ENCODE assay signal across 8 cellular contexts in genomic region chr4:81214518-81215218, GRCh38. TPM values are rescaled to one million over a fixed set of nuclear protein-coding genes. Genes with fewer than 3 reads are reported as not detected.
A peak's percentile ranks its signal among the peaks of the same experiment; 100 is the strongest.
DNase-seq lines count a peak whose midpoint lies in the region; ATAC-seq, FAIRE-seq and TF ChIP-seq lines count a peak whose summit lies in the region.

No MANE protein-coding gene starts in this region.

- peak overlapping the region; percentile 81 for H2AFZ ChIP-seq in H1 (ENCODE audit: low read length)

- no peak overlapping the region for H3K56ac ChIP-seq in H1 (replicated peaks; ENCODE audit: insufficient read length, low read depth, low read length)

- no peak overlapping the region for H3K27ac Mint-ChIP-seq in CD8-positive, alpha-beta T cell
- H3K27ac Mint-ChIP-seq in naive B cell, result no peak overlapping the region

- peaks cover 0 to 2% of the 10 kb centered on the region in 2 experiments for H4K20me1 ChIP-seq in H1 (replicated peaks in 1 of 2; ENCODE audit: control insufficient read depth in 1 of 2, insufficient read depth in 2 of 2, low read length in 2 of 2)

- peak overlapping the region; percentile 51 for H3K4me3 Mint-ChIP-seq in CD8-positive, alpha-beta T cell
- peak overlapping the region in 6 of 8 donors; percentile 25 to 77 (median 61) for H3K4me3 Mint-ChIP-seq in naive B cell

- H3K9me3 Mint-ChIP-seq in CD8-positive, alpha-beta T cell, result peaks cover 1% of the 10 kb centered on the region
- peaks cover 0 to 8% (median 0%) of the 10 kb centered on the region in 7 donors for H3K9me3 Mint-ChIP-seq in naive B cell

- peaks cover 13% of the 10 kb centered on the region for H3K4me1 Mint-ChIP-seq in CD8-positive, alpha-beta T cell (ENCODE audit: low read depth)
- peaks cover 9 to 19% (median 10%) of the 10 kb centered on the region in 3 donors for H3K4me1 Mint-ChIP-seq in naive B cell

- TF ChIP-seq POLR2A in H1 (IDR thresholded peaks at IDR 0.05; ENCODE audit: control extremely low read depth in 1 of 2, low read depth in 2 of 2, low read length in 2 of 2), result no peak

- no peak overlapping the region for H3K27ac ChIP-seq in CD8-positive, alpha-beta T cell (ENCODE audit: low read depth, low read length)
- no peak overlapping the region for H3K27ac ChIP-seq in H1 (ENCODE audit: low read depth, low read length)

- peak overlapping the region; percentile 96 for H3K4me2 ChIP-seq in H1 (ENCODE audit: insufficient read depth in 1 of 2, low read depth in 2 of 2, low read length in 2 of 2)

- H3K27me3 ChIP-seq in CD8-positive, alpha-beta T cell (ENCODE audit: insufficient read depth, low read length), result no peaks in the 10 kb centered on the region
- peaks cover 22 to 43% (median 39%) of the 10 kb centered on the region in 4 experiments for H3K27me3 ChIP-seq in H1 (replicated peaks in 1 of 4; ENCODE audit: control insufficient read depth in 3 of 4, extremely low read depth in 1 of 4, insufficient read depth in 3 of 4, low read length in 3 of 4)

- no peak overlapping the region for H2BK15ac ChIP-seq in H1 (ENCODE audit: low read length)

- H3K79me1 ChIP-seq in H1 (ENCODE audit: low read depth, low read length), result no peaks in the 10 kb centered on the region

- H4K8ac ChIP-seq in H1 (ENCODE audit: extremely low read depth, insufficient read depth, low read length), result peak overlapping the region; percentile 4; the same call in 1 of the 2 replicates

- no peak overlapping the region for H3K14ac ChIP-seq in H1 (ENCODE audit: insufficient read length)

- no peak overlapping the region for H4K5ac ChIP-seq in H1 (ENCODE audit: insufficient read length, low read depth, low read length)

- no peak for DNase-seq in CD8-positive, alpha-beta T cell
- DNase-seq in NCI-H1092 treated with DMSO at 0.1 percent for 48 hours (lab: John Stamatoyannopoulos, UW) (peak; percentile 59), H1 (ENCODE audit: low read depth in 1 of 2, low spot score in 2 of 2) (peak in 1 of 2 experiments; percentile 69), naive B cell (no peak), KG1 (lab: John Stamatoyannopoulos, UW) (no peak)

- H3K18ac ChIP-seq in H1 (ENCODE audit: extremely low read depth, low read length), result peak overlapping the region; percentile 71

- no peaks in the 10 kb centered on the region for H3K36me3 Mint-ChIP-seq in CD8-positive, alpha-beta T cell
- H3K36me3 Mint-ChIP-seq in naive B cell, result no peaks in the 10 kb centered on the region

- H3K4me1 ChIP-seq in CD8-positive, alpha-beta T cell (ENCODE audit: insufficient read depth, low read length), result no peaks in the 10 kb centered on the region
- peaks cover 0 to 3% (median 1%) of the 10 kb centered on the region in 4 experiments; a peak in 3 of 7 replicates for H3K4me1 ChIP-seq in H1 (replicated peaks in 1 of 4; ENCODE audit: control insufficient read depth in 3 of 4, insufficient read depth in 4 of 4, low read length in 3 of 4)

- no peak for ATAC-seq in CD8-positive, alpha-beta T cell
- ATAC-seq in naive B cell (ENCODE audit: low read depth in 2 of 2) (no peak), GM19328 (IDR thresholded peaks at IDR 0.05; ENCODE audit: unreplicated experiment) (no peak), GM21529 (IDR thresholded peaks at IDR 0.05; ENCODE audit: unreplicated experiment) (no peak), GM21825 (IDR thresholded peaks at IDR 0.05; ENCODE audit: unreplicated experiment) (no peak)

- TF ChIP-seq CTCF in CD8-positive, alpha-beta T cell (IDR thresholded peaks at IDR 0.05), result no peak
- TF ChIP-seq CTCF in H1 (IDR thresholded peaks at IDR 0.05; ENCODE audit: control extremely low read depth in 1 of 3, insufficient read depth in 1 of 3, low read depth in 1 of 3, low read length in 3 of 3), result no peak

- no peak overlapping the region for H3K4me3 ChIP-seq in CD8-positive, alpha-beta T cell (ENCODE audit: low read depth, low read length)
- H3K4me3 ChIP-seq in H1 (ENCODE audit: extremely low read depth in 1 of 4, insufficient read depth in 2 of 4, low read depth in 3 of 4, low read length in 4 of 4), result peak overlapping the region; percentile 52 to 67 (median 60)

- peak overlapping the region in 1 of 4 experiments; percentile 65; a peak in 1 of 7 replicates for H3K9ac ChIP-seq in H1 (replicated peaks in 1 of 4; ENCODE audit: extremely low read depth in 1 of 4, low read depth in 3 of 4, low read length in 3 of 4)

- no peaks in the 10 kb centered on the region for H3K9me3 ChIP-seq in CD8-positive, alpha-beta T cell (ENCODE audit: low read length)
- no peaks in the 10 kb centered on the region for H3K9me3 ChIP-seq in H1 (ENCODE audit: insufficient read depth in 2 of 2, low read depth in 1 of 2, low read length in 1 of 2)

- intact Hi-C loops in CD8-positive, alpha-beta T cell (cut with DNase I, micrococcal nuclease), result no loop called here

- 0 out of 2 replicates have a peak overlapping the region, but pooled peaks have one; percentile 93 for H2BK20ac ChIP-seq in H1 (ENCODE audit: low read length)

- no peak overlapping the region for H2BK120ac ChIP-seq in H1 (replicated peaks; ENCODE audit: low read depth, low read length)

- no peak overlapping the region for H3K4ac ChIP-seq in H1 (replicated peaks; ENCODE audit: insufficient read length, low read depth, low read length)

- CTCF ChIA-PET in CD8-positive, alpha-beta T cell (lab: Charles Lee), result no interaction called here
- CTCF ChIA-PET in H1 (lab: Charles Lee; ENCODE audit: partially characterized antibody), result interaction anchor here (2.1 to 4.0 kb wide), 2 partner anchors 46 to 144 kb away, joined by 7 to 13 read pairs; no protein-coding TSS in a partner anchor

- no peak overlapping the region for H2AK5ac ChIP-seq in H1 (ENCODE audit: low read depth, low read length)

- POLR2A ChIA-PET in CD8-positive, alpha-beta T cell (lab: Charles Lee), result no interaction called here
- POLR2A ChIA-PET in H1 (lab: Charles Lee; ENCODE audit: partially characterized antibody), result interaction anchor here (1.5 kb wide), 1 partner anchor 61 kb away, joined by 7 read pairs; no protein-coding TSS in a partner anchor

- peaks cover 43% of the 10 kb centered on the region for H3K27me3 Mint-ChIP-seq in CD8-positive, alpha-beta T cell (ENCODE audit: low read depth)
- peaks cover 25 to 40% (median 35%) of the 10 kb centered on the region in 3 donors for H3K27me3 Mint-ChIP-seq in naive B cell

- 4% methylated on average over 54 of the region's 74 CpGs; no CpG with 5 or more reads in 1 of the 2 experiments for WGBS in H1 (ENCODE audit: extremely low coverage in 1 of 2, insufficient coverage in 1 of 2, insufficient read length in 1 of 2, insufficient replicate concordance in 2 of 2, low coverage in 1 of 2, low lambda C conversion rate in 2 of 2, missing lambda C conversion rate in 1 of 2), 2 experiments

- FAIRE-seq in H1 (lab: Jason Lieb, UNC), result no peak

- TF ChIP-seq RAD21 in H1 (IDR thresholded peaks at IDR 0.05 in 1 of 2, conservative IDR thresholded peaks at IDR 0.05 in 1 of 2; ENCODE audit: low read depth in 2 of 2, low read length in 2 of 2), result no peak

- no peak overlapping the region for H4K91ac ChIP-seq in H1 (replicated peaks; ENCODE audit: insufficient read length, low read length)

- H3K79me2 ChIP-seq in H1 (ENCODE audit: control insufficient read depth in 1 of 2, insufficient read depth in 2 of 2, low read length in 2 of 2), result no peaks in the 10 kb centered on the region

- peak overlapping the region; percentile 68; the same call in 1 of the 2 replicates for H2BK12ac ChIP-seq in H1 (ENCODE audit: low read depth, low read length)

- H3K36me3 ChIP-seq in CD8-positive, alpha-beta T cell (ENCODE audit: insufficient read depth, low read length), result no peaks in the 10 kb centered on the region
- H3K36me3 ChIP-seq in H1 (ENCODE audit: control insufficient read depth in 2 of 4, insufficient read depth in 4 of 4, low read length in 3 of 4), result no peaks in the 10 kb centered on the region

- H3K23me2 ChIP-seq in H1 (ENCODE audit: low read depth, low read length), result peaks cover 6% of the 10 kb centered on the region; the same call in 1 of the 2 replicates

- no peak overlapping the region for H3K23ac ChIP-seq in H1 (ENCODE audit: insufficient read length)

- no peak for TF ChIP-seq EP300 in H1 (IDR thresholded peaks at IDR 0.05; ENCODE audit: borderline replicate concordance in 1 of 2, low read depth in 2 of 2, low read length in 2 of 2)

- H2BK5ac ChIP-seq in H1 (ENCODE audit: low read depth, low read length), result no peak overlapping the region

TF ChIP-seq in H1, 55 proteins besides CTCF, POLR2A, EP300 and RAD21:
- peak; percentile 37 for TF ChIP-seq ASH2L (IDR thresholded peaks at IDR 0.05; ENCODE audit: low read length)
- TF ChIP-seq, protein P1, sequence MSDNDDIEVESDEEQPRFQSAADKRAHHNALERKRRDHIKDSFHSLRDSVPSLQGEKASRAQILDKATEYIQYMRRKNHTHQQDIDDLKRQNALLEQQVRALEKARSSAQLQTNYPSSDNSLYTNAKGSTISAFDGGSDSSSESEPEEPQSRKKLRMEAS (IDR thresholded peaks at IDR 0.05), result peak; percentile 34; the same call in 1 of the 2 replicates
- TF ChIP-seq MAFK (IDR thresholded peaks at IDR 0.05; ENCODE audit: low read depth, low read length), result no peak
- TF ChIP-seq CEBPB (IDR thresholded peaks at IDR 0.05; ENCODE audit: low read depth, low read length), result no peak
- TF ChIP-seq SAP30 (IDR thresholded peaks at IDR 0.05; ENCODE audit: insufficient read depth, insufficient replicate concordance, low read length), result no peak
- TF ChIP-seq PHF8 (conservative IDR thresholded peaks at IDR 0.05; ENCODE audit: low read depth, low read length), result no peak
- peak; percentile 82 for TF ChIP-seq EZH2 (IDR thresholded peaks at IDR 0.05; ENCODE audit: low read depth, low read length, severe bottlenecking)
- peak; percentile 75 for TF ChIP-seq SUZ12 (IDR thresholded peaks at IDR 0.05; ENCODE audit: low read length)
- peak; percentile 97 for TF ChIP-seq KDM4A (IDR thresholded peaks at IDR 0.05; ENCODE audit: low read depth, low read length, severe bottlenecking)
- TF ChIP-seq SP1 (IDR thresholded peaks at IDR 0.05; ENCODE audit: low read depth, low read length), result no peak
- TF ChIP-seq RNF2 (IDR thresholded peaks at IDR 0.05; ENCODE audit: borderline replicate concordance, low read depth, low read length, missing control alignments, poor library complexity, severe bottlenecking), result peak; percentile 54
- TF ChIP-seq SP4 (IDR thresholded peaks at IDR 0.05; ENCODE audit: low read length), result no peak

RNA-seq across cellular contexts. Expression of gene PRKG2, which starts 0.4 kb away (rescaled TPM):
- under 1 TPM; 0.33 to 0.78 TPM for total RNA-seq in CD8-positive, alpha-beta T cell
- total RNA-seq in H1 (2021; fragmentation: NEBNext Ultra II Directional; extraction: Animal tissue kit (Norgen Biotek cat#: 25700)), result 1.2 and 1.5 TPM in 2 replicates
- polyA plus RNA-seq in H1 (2011; rRNA removed), result 0.24 and 0.45 TPM in 2 replicates
- polyA plus RNA-seq in H1 (2011; cell fraction: cytosol; rRNA removed), result 0.94 TPM
- polyA plus RNA-seq in H1 (2011; cell fraction: nucleus; rRNA removed), result 0.91 TPM
- polyA plus RNA-seq in H1 (2012, experiment 1 of 2), result 0.82 to 2.3 TPM (median 1.0 TPM) in 4 replicates
- not detected for polyA plus RNA-seq in H1 (2012, experiment 2 of 2)
- polyA plus RNA-seq in H1 (2013, experiment 1 of 2), result 1.4 TPM
- polyA plus RNA-seq in H1 (2013, experiment 2 of 2), result 1.2 TPM
- polyA minus RNA-seq in H1 (2011; rRNA and poly(A)+ RNA removed), result 1.8 and 2.0 TPM in 2 replicates
- 2.9 TPM for polyA minus RNA-seq in H1 (2011; cell fraction: cytosol; rRNA and poly(A)+ RNA removed)
- polyA minus RNA-seq in H1 (2011; cell fraction: nucleus; rRNA and poly(A)+ RNA removed), result 5.2 TPM
- polyA plus RNA-seq in naive B cell (ENCODE audit: low read depth in 6 of 6), result 1 to 10 TPM in 2 of 6 donors, under 1 TPM in 3, not detected in 1; 0.14 to 1.9 (median 0.85) TPM
